ENCODE assay signal across 9 cellular contexts in genomic region chr12:55999999-56000540, GRCh38. TPM values are rescaled to one million over a fixed set of nuclear protein-coding genes. Genes with fewer than 3 reads are reported as not detected.
A peak's percentile ranks its signal among the peaks of the same experiment; 100 is the strongest.
DNase-seq lines count a peak whose midpoint lies in the region; ATAC-seq, FAIRE-seq and TF ChIP-seq lines count a peak whose summit lies in the region.
"Not testable (repeated sequence)": the region's sequence is repeated elsewhere in the genome, so short reads cannot be mapped to it uniquely, and the experiment has no call there.
"Had no signal": no experiment of that assay in that cellular context is flagged by ENCODE, and none has a peak within 500 bp of the region (broad histone marks: within the 10 kb centered on the region; RNA-seq: fewer than 3 reads in every experiment).

No MANE protein-coding gene starts in this region.

- not testable (repeated sequence) for H3K4me3 Mint-ChIP-seq in H9; activated CD4-positive, alpha-beta memory T cell treated with anti-CD3 and anti-CD28 coated beads, Interleukin-2, amount 10 ng/mL, durations not matched to agents 7 days and 5 days
- peak overlapping the region; percentile 65 for H3K4me3 Mint-ChIP-seq in neural crest cell

- CTCF ChIA-PET in activated CD4-positive, alpha-beta memory T cell treated with anti-CD3 and anti-CD28 coated beads, Interleukin-2, amount 10 ng/mL, durations not matched to agents 7 days and 5 days (lab: Charles Lee), result interaction anchor here (0.7 to 5.6 kb wide), 3 partner anchors 28 to 262 kb away, joined by 3 to 98 read pairs (median 6); no protein-coding TSS in a partner anchor
- CTCF ChIA-PET in K562 (lab: Yijun Ruan, JAX; ENCODE audit: low intra/inter-chr PET ratio), result not testable (repeated sequence)

- BruUV-seq in K562 (replicated peaks; lab: Mats Ljungman, UMichigan), result not testable (repeated sequence)

- not testable (repeated sequence) for H2BK15ac ChIP-seq in H9 (ENCODE audit: low read depth, low read length)

- H2AFZ ChIP-seq in H9 (ENCODE audit: low read length); K562 (ENCODE audit: low read depth, low read length): not testable (repeated sequence)

- H3K79me1 ChIP-seq in H9 (ENCODE audit: insufficient read depth, low read depth, low read length, poor library complexity, severe bottlenecking), result not testable (repeated sequence)

- H2BK20ac ChIP-seq in H9 (ENCODE audit: low read depth, low read length, poor library complexity, severe bottlenecking), result not testable (repeated sequence)

- H3K9me1 ChIP-seq in K562 (ENCODE audit: control insufficient read depth, insufficient read depth, low read length), result not testable (repeated sequence)

- not testable (repeated sequence) for H4K91ac ChIP-seq in H9 (ENCODE audit: insufficient read length, low read depth, low read length)

- H3K23me2 ChIP-seq in H9 (ENCODE audit: insufficient read length, low read depth, low read length, poor library complexity, severe bottlenecking), result not testable (repeated sequence)

- not testable (repeated sequence) for H3K18ac ChIP-seq in H9 (ENCODE audit: insufficient read length, low read depth, low read length)

- H4K20me1 ChIP-seq in H9 (ENCODE audit: control insufficient read depth, insufficient read depth, insufficient read length); K562 (replicated peaks; ENCODE audit: control insufficient read depth, insufficient read depth, low read length): not testable (repeated sequence)

- H2AK5ac ChIP-seq in H9 (ENCODE audit: insufficient read length, low read length), result not testable (repeated sequence)

- H4K5ac ChIP-seq in H9 (ENCODE audit: insufficient read length, low read depth, low read length), result not testable (repeated sequence)

- not testable (repeated sequence) for TF ChIP-seq RAD21 in K562 (CRISPR knock-in tag; conservative IDR thresholded peaks at IDR 0.05 in 1 of 2, IDR thresholded peaks at IDR 0.05 in 1 of 2)

- H2BK120ac ChIP-seq in H9 (ENCODE audit: low read depth, low read length, poor library complexity, severe bottlenecking), result not testable (repeated sequence)

- not testable (repeated sequence) for H2BK5ac ChIP-seq in H9 (ENCODE audit: insufficient read length, low read length)

- TF ChIP-seq POLR2A in K562 (conservative IDR thresholded peaks at IDR 0.05); gastrocnemius medialis (IDR thresholded peaks at IDR 0.05); testis (IDR thresholded peaks at IDR 0.05): not testable (repeated sequence)

- not testable (repeated sequence) for ATAC-seq in K562, gastrocnemius medialis

- H3K4me1 ChIP-seq in H9 (ENCODE audit: insufficient read depth, low read length), result not testable (repeated sequence)
- H3K4me1 ChIP-seq in K562 (replicated peaks in 1 of 2; ENCODE audit: control insufficient read depth in 2 of 2, insufficient read depth in 2 of 2, low read length in 2 of 2), result peaks cover 11 to 40% of the 10 kb centered on the region in 2 experiments; a peak in 4 of 5 replicates
- peaks cover 12 to 14% of the 10 kb centered on the region in 2 donors for H3K4me1 ChIP-seq in gastrocnemius medialis
- H3K4me1 ChIP-seq in testis, result peaks cover 13% of the 10 kb centered on the region

- not testable (repeated sequence) for TF ChIP-seq CTCF in H9 (conservative IDR thresholded peaks at IDR 0.05); K562 (IDR thresholded peaks at IDR 0.05 in 2 of 3, conservative IDR thresholded peaks at IDR 0.05 in 1 of 3; ENCODE audit: insufficient read depth in 2 of 3, low read depth in 1 of 3, low read length in 3 of 3); neural crest cell (conservative IDR thresholded peaks at IDR 0.05); gastrocnemius medialis (IDR thresholded peaks at IDR 0.05 in 4 of 5, conservative IDR thresholded peaks at IDR 0.05 in 1 of 5); testis (IDR thresholded peaks at IDR 0.05)

- not testable (repeated sequence) for H3K23ac ChIP-seq in H9 (ENCODE audit: insufficient read length, low read depth, low read length)

- H3K9me3 ChIP-seq in H9 (ENCODE audit: control insufficient read depth, low read depth, low read length); K562 (replicated peaks; ENCODE audit: control insufficient read depth, insufficient read depth, low read depth, low read length); gastrocnemius medialis; testis: not testable (repeated sequence)

- H3K4me1 Mint-ChIP-seq in H9 (peaks cover 6 to 11% of the 10 kb centered on the region in 2 experiments; a peak in 3 of 4 replicates), neural crest cell (peaks cover 33% of the 10 kb centered on the region)
- peaks cover 36% of the 10 kb centered on the region for H3K4me1 Mint-ChIP-seq in activated CD4-positive, alpha-beta memory T cell treated with anti-CD3 and anti-CD28 coated beads, Interleukin-2, amount 10 ng/mL, durations not matched to agents 7 days and 5 days

- not testable (repeated sequence) for H3K79me2 ChIP-seq in H9 (ENCODE audit: insufficient read depth, low read length)
- peaks cover 19% of the 10 kb centered on the region for H3K79me2 ChIP-seq in K562 (ENCODE audit: control insufficient read depth, insufficient read depth, low read length)

- not testable (repeated sequence) for FAIRE-seq in K562 (lab: Jason Lieb, UNC)

- peaks cover 36% of the 10 kb centered on the region for H3K36me3 ChIP-seq in K562 (ENCODE audit: control insufficient read depth, insufficient read depth, low read length)
- H3K36me3 ChIP-seq in gastrocnemius medialis; testis (ENCODE audit: low read depth, missing control alignments): not testable (repeated sequence)

- DNase-seq in DMS53 (lab: John Stamatoyannopoulos, UW), result peak; percentile 70
- not testable (repeated sequence) for DNase-seq in H9; activated CD4-positive, alpha-beta memory T cell treated with anti-CD3 and anti-CD28 coated beads, Interleukin-2, amount 10 ng/mL, durations not matched to agents 7 days and 5 days; K562 (ENCODE audit: extremely low read depth in 1 of 4, low spot score in 3 of 4); neural crest cell (ENCODE audit: low read depth, low spot score); gastrocnemius medialis; testis

- H4K8ac ChIP-seq in H9 (replicated peaks; ENCODE audit: insufficient read length, low read depth, low read length), result not testable (repeated sequence)

- POLR2A ChIA-PET in activated CD4-positive, alpha-beta memory T cell treated with anti-CD3 and anti-CD28 coated beads, Interleukin-2, amount 10 ng/mL, durations not matched to agents 7 days and 5 days (lab: Charles Lee), result interaction anchor here (0.6 to 1.4 kb wide), 3 partner anchors 9 to 128 kb away, joined by 3 to 4 read pairs (median 3); partner anchors contain the start of genes ESYT1 and PMEL
- POLR2A ChIA-PET in K562 (lab: Yijun Ruan, JAX), result interaction anchor here (0.7 to 2.1 kb wide), 3 partner anchors 9 to 249 kb away, joined by 3 to 9 read pairs (median 5); no protein-coding TSS in a partner anchor

- in situ Hi-C loops in K562 (cut with MboI) (loop anchor here (5.0 kb wide), 1 partner anchor 32 kb away; no protein-coding TSS in a partner anchor), gastrocnemius medialis (cut with MboI; ENCODE audit: low sequenced_read_pairs in 4 of 4) (loop anchor here in 1 of 4 donors (5.0 kb wide), 1 partner anchor 42 kb away; the partner anchor contains the start of gene RPS26)

- not testable (repeated sequence) for H3K4me3 ChIP-seq in K562, gastrocnemius medialis
- H3K4me3 ChIP-seq in testis, result peak overlapping the region; percentile 0 to 45

- not testable (repeated sequence) for H3K56ac ChIP-seq in H9 (ENCODE audit: insufficient read length, low read depth, low read length)

- H3K27ac Mint-ChIP-seq in H9, result peak overlapping the region in 2 of 3 experiments; percentile 68 to 88; a peak in 2 of 7 replicates
- H3K27ac Mint-ChIP-seq in activated CD4-positive, alpha-beta memory T cell treated with anti-CD3 and anti-CD28 coated beads, Interleukin-2, amount 10 ng/mL, durations not matched to agents 7 days and 5 days, result peak overlapping the region; percentile 58
- not testable (repeated sequence) for H3K27ac Mint-ChIP-seq in neural crest cell (ENCODE audit: unreplicated experiment)

- intact Hi-C loops in K562 (cut with micrococcal nuclease); testis (cut with DNase I; ENCODE audit: low total_unique reads): not testable (repeated sequence)
- intact Hi-C loops in gastrocnemius medialis (cut with DNase I; ENCODE audit: low total_unique reads), result loop anchor here (5.0 kb wide), 1 partner anchor 102 kb away; the partner anchor contains the start of gene PA2G4

- not testable (repeated sequence) for H3K27me3 ChIP-seq in H9 (ENCODE audit: insufficient read depth, low read length); K562 (ENCODE audit: control insufficient read depth in 2 of 2, insufficient read depth in 2 of 2, low read length in 2 of 2); gastrocnemius medialis; testis

- not testable (repeated sequence) for H3K27me3 Mint-ChIP-seq in H9 (ENCODE audit: low read depth); activated CD4-positive, alpha-beta memory T cell treated with anti-CD3 and anti-CD28 coated beads, Interleukin-2, amount 10 ng/mL, durations not matched to agents 7 days and 5 days; neural crest cell (ENCODE audit: low read depth)

- H3K36me3 Mint-ChIP-seq in H9 (ENCODE audit: insufficient read depth in 1 of 3, low read depth in 3 of 3) (peaks cover 23 to 47% (median 43%) of the 10 kb centered on the region in 3 experiments), neural crest cell (ENCODE audit: low read depth) (peaks cover 26% of the 10 kb centered on the region)
- H3K36me3 Mint-ChIP-seq in activated CD4-positive, alpha-beta memory T cell treated with anti-CD3 and anti-CD28 coated beads, Interleukin-2, amount 10 ng/mL, durations not matched to agents 7 days and 5 days (ENCODE audit: low read depth), result peaks cover 21% of the 10 kb centered on the region

- not testable (repeated sequence) for TF ChIP-seq EP300 in K562 (IDR thresholded peaks at IDR 0.05; ENCODE audit: low read length)

- H3K9me3 Mint-ChIP-seq in H9; activated CD4-positive, alpha-beta memory T cell treated with anti-CD3 and anti-CD28 coated beads, Interleukin-2, amount 10 ng/mL, durations not matched to agents 7 days and 5 days; neural crest cell: not testable (repeated sequence)

- not testable (repeated sequence) for H2BK12ac ChIP-seq in H9 (ENCODE audit: insufficient read length, low read depth, low read length)

- no CpG with 5 or more reads among the region's 33 CpGs for WGBS in H9 (ENCODE audit: extremely low coverage, insufficient read length, low lambda C conversion rate)
- WGBS in K562 (ENCODE audit: insufficient coverage, low coverage, missing lambda C conversion rate), result 98% methylated on average over 16 of the region's 33 CpGs
- WGBS in testis, 2 donors, result 81 to 86% methylated on average over 11 to 33 of the region's 33 CpGs

- H3K14ac ChIP-seq in H9 (ENCODE audit: insufficient read depth, low read length), result not testable (repeated sequence)

- H3K9ac ChIP-seq in H9 (ENCODE audit: extremely low read depth, insufficient read length, low read length); K562 (ENCODE audit: insufficient read depth in 1 of 2, low read depth in 2 of 2, low read length in 2 of 2): not testable (repeated sequence)

- H3K4me2 ChIP-seq in H9 (ENCODE audit: insufficient read depth, insufficient read length, low read length); K562 (ENCODE audit: insufficient read depth, low read length): not testable (repeated sequence)

- not testable (repeated sequence) for H3K27ac ChIP-seq in H9 (ENCODE audit: insufficient read length, low read depth, low read length); K562 (ENCODE audit: extremely low read depth, low read depth, low read length); testis
- peak overlapping the region; percentile 61 to 79 (median 66) for H3K27ac ChIP-seq in gastrocnemius medialis

- not testable (repeated sequence) for H3K4ac ChIP-seq in H9 (ENCODE audit: low read depth, low read length)

- not testable (repeated sequence) for H3T11ph ChIP-seq in H9 (ENCODE audit: low read length)

RNA-seq across cellular contexts. Expression of gene SUOX, which starts 3.0 kb away (rescaled TPM):
- total RNA-seq in H9 (2021) (21.0 and 21.5 TPM in 2 replicates), K562 (2014; rRNA removed) (21.3 and 30.1 TPM in 2 replicates), K562 (2014; rRNA removed; fragmentation: Illumina TruSeq; extraction: Trizol) (18.1 and 22.9 TPM in 2 replicates), K562 (2015; rRNA removed; fragmentation: Illumina TruSeq; extraction: Trizol) (29.9 and 30.0 TPM in 2 replicates), K562 (2021) (23.7 and 25.8 TPM in 2 replicates), neural crest cell (30.4 and 33.7 TPM in 2 replicates), gastrocnemius medialis (10 to 100 TPM; 10.1 to 28.1 (median 18.9) TPM), testis (10 to 100 TPM in 1 of 2 donors, 1 to 10 TPM in 1; 9.5 to 14.3 TPM)
- total RNA-seq in activated CD4-positive, alpha-beta memory T cell treated with anti-CD3 and anti-CD28 coated beads, Interleukin-2, amount 10 ng/mL, durations not matched to agents 7 days and 5 days, result 1 to 10 TPM; 4.2 to 5.3 TPM
- 64.5 and 126 TPM in 2 replicates for total RNA-seq in K562 (2011; cell fraction: chromatin; rRNA removed; ENCODE audit: low replicate concordance)
- total RNA-seq in K562 (2011; cell fraction: nucleolus; rRNA removed), result 67.9 and 78.4 TPM in 2 replicates
- 78.7 and 91.5 TPM in 2 replicates for total RNA-seq in K562 (2011; cell fraction: nucleoplasm; rRNA removed)
- polyA plus RNA-seq in K562 (2011; rRNA removed) (31.2 and 31.5 TPM in 2 replicates), K562 (2014; fragmentation: Illumina TruSeq; extraction: Trizol) (32.2 and 39.7 TPM in 2 replicates), K562 (2014; fragmentation: Nextera tagmentation; extraction: Ambion mirVana) (10 to 100 TPM in 1 of 2 experiments, 1 to 10 TPM in 1; 9.2 to 21.6 TPM), K562 (2014; rRNA removed) (25.4 and 27.9 TPM in 2 replicates), testis (ENCODE audit: insufficient read depth, low read depth, low replicate concordance) (14.1 TPM)
- polyA plus RNA-seq in K562 (2011; cell fraction: cytosol; rRNA removed), result 33.1 and 43.9 TPM in 2 replicates
- polyA plus RNA-seq in K562 (2011; cell fraction: nucleus; rRNA removed), result 62.5 and 76.6 TPM in 2 replicates
- 26.9 and 29.9 TPM in 2 replicates for polyA plus RNA-seq in K562 (2012)
- 30.3 and 35.2 TPM in 2 replicates for polyA minus RNA-seq in K562 (2011; rRNA and poly(A)+ RNA removed)
- 16.8 and 19.6 TPM in 2 replicates for polyA minus RNA-seq in K562 (2011; cell fraction: cytosol; rRNA and poly(A)+ RNA removed)
- 24.4 and 37.4 TPM in 2 replicates for polyA minus RNA-seq in K562 (2011; cell fraction: nucleus; rRNA and poly(A)+ RNA removed)

RNA-seq across cellular contexts. Expression of gene IKZF4, which starts 20.8 kb away (rescaled TPM):
- 13.0 and 13.9 TPM in 2 replicates for total RNA-seq in H9 (2021)
- 10 to 100 TPM; 17.6 to 19.4 TPM for total RNA-seq in activated CD4-positive, alpha-beta memory T cell treated with anti-CD3 and anti-CD28 coated beads, Interleukin-2, amount 10 ng/mL, durations not matched to agents 7 days and 5 days
- 32.0 and 35.8 TPM in 2 replicates for total RNA-seq in K562 (2011; cell fraction: chromatin; rRNA removed; ENCODE audit: low replicate concordance)
- 14.9 and 21.0 TPM in 2 replicates for total RNA-seq in K562 (2011; cell fraction: nucleolus; rRNA removed)
- 29.4 and 36.0 TPM in 2 replicates for total RNA-seq in K562 (2011; cell fraction: nucleoplasm; rRNA removed)
- 1.9 and 3.9 TPM in 2 replicates for total RNA-seq in K562 (2014; rRNA removed)
- total RNA-seq in K562 (2014; rRNA removed; fragmentation: Illumina TruSeq; extraction: Trizol), result 2.8 TPM in 2 replicates
- 3.6 and 4.6 TPM in 2 replicates for total RNA-seq in K562 (2015; rRNA removed; fragmentation: Illumina TruSeq; extraction: Trizol)
- 16.0 and 16.3 TPM in 2 replicates for total RNA-seq in K562 (2021)
- 6.7 and 8.2 TPM in 2 replicates for polyA plus RNA-seq in K562 (2011; rRNA removed)
- 7.7 and 10.7 TPM in 2 replicates for polyA plus RNA-seq in K562 (2011; cell fraction: cytosol; rRNA removed)
- 19.0 and 35.6 TPM in 2 replicates for polyA plus RNA-seq in K562 (2011; cell fraction: nucleus; rRNA removed)
- 9.7 and 17.3 TPM in 2 replicates for polyA plus RNA-seq in K562 (2012)
- 13.5 and 16.0 TPM in 2 replicates for polyA plus RNA-seq in K562 (2014; fragmentation: Illumina TruSeq; extraction: Trizol)
- polyA plus RNA-seq in K562 (2014; fragmentation: Nextera tagmentation; extraction: Ambion mirVana), result 1 to 10 TPM; 2.8 to 3.6 TPM
- 6.4 and 10.2 TPM in 2 replicates for polyA plus RNA-seq in K562 (2014; rRNA removed)
- polyA minus RNA-seq in K562 (2011; rRNA and poly(A)+ RNA removed), result 8.0 and 8.6 TPM in 2 replicates
- 10.7 and 13.7 TPM in 2 replicates for polyA minus RNA-seq in K562 (2011; cell fraction: cytosol; rRNA and poly(A)+ RNA removed)
- polyA minus RNA-seq in K562 (2011; cell fraction: nucleus; rRNA and poly(A)+ RNA removed), result 5.8 and 6.8 TPM in 2 replicates
- total RNA-seq in neural crest cell, result 42.3 and 45.5 TPM in 2 replicates
- total RNA-seq in gastrocnemius medialis, result 1 to 10 TPM; 4.0 to 6.3 (median 5.6) TPM
- 10 to 100 TPM; 10.7 to 13.9 TPM for total RNA-seq in testis
- polyA plus RNA-seq in testis (ENCODE audit: insufficient read depth, low read depth, low replicate concordance), result 17.7 TPM

RNA-seq across cellular contexts. Expression of gene RAB5B, which starts 26.2 kb away (rescaled TPM):
- 48.4 and 50.6 TPM in 2 replicates for total RNA-seq in H9 (2021)
- 10 to 100 TPM; 70.1 to 71.5 TPM for total RNA-seq in activated CD4-positive, alpha-beta memory T cell treated with anti-CD3 and anti-CD28 coated beads, Interleukin-2, amount 10 ng/mL, durations not matched to agents 7 days and 5 days
- 74.2 and 106 TPM in 2 replicates for total RNA-seq in K562 (2011; cell fraction: chromatin; rRNA removed; ENCODE audit: low replicate concordance)
- 56.2 and 58.3 TPM in 2 replicates for total RNA-seq in K562 (2011; cell fraction: nucleolus; rRNA removed)
- 79.6 and 100 TPM in 2 replicates for total RNA-seq in K562 (2011; cell fraction: nucleoplasm; rRNA removed)
- total RNA-seq in K562 (2014; rRNA removed), result 14.3 and 18.2 TPM in 2 replicates
- total RNA-seq in K562 (2014; rRNA removed; fragmentation: Illumina TruSeq; extraction: Trizol), result 24.7 and 25.2 TPM in 2 replicates
- total RNA-seq in K562 (2015; rRNA removed; fragmentation: Illumina TruSeq; extraction: Trizol), result 20.8 and 22.0 TPM in 2 replicates
- 33.7 and 35.1 TPM in 2 replicates for total RNA-seq in K562 (2021)
- polyA plus RNA-seq in K562 (2011; rRNA removed), result 73.8 and 79.6 TPM in 2 replicates
- polyA plus RNA-seq in K562 (2011; cell fraction: cytosol; rRNA removed), result 46.7 and 81.7 TPM in 2 replicates
- 47.0 and 59.0 TPM in 2 replicates for polyA plus RNA-seq in K562 (2011; cell fraction: nucleus; rRNA removed)
- polyA plus RNA-seq in K562 (2012), result 30.1 and 47.5 TPM in 2 replicates
- 39.7 and 49.4 TPM in 2 replicates for polyA plus RNA-seq in K562 (2014; fragmentation: Illumina TruSeq; extraction: Trizol)
- 10 to 100 TPM in 1 of 2 experiments, 1 to 10 TPM in 1; 6.8 to 12.2 TPM for polyA plus RNA-seq in K562 (2014; fragmentation: Nextera tagmentation; extraction: Ambion mirVana)
- polyA plus RNA-seq in K562 (2014; rRNA removed), result 29.5 and 37.1 TPM in 2 replicates
- 71.3 and 77.5 TPM in 2 replicates for polyA minus RNA-seq in K562 (2011; rRNA and poly(A)+ RNA removed)
- 31.7 and 33.6 TPM in 2 replicates for polyA minus RNA-seq in K562 (2011; cell fraction: cytosol; rRNA and poly(A)+ RNA removed)
- polyA minus RNA-seq in K562 (2011; cell fraction: nucleus; rRNA and poly(A)+ RNA removed), result 13.5 and 26.8 TPM in 2 replicates
- 86.5 and 97.3 TPM in 2 replicates for total RNA-seq in neural crest cell
- 10 to 100 TPM; 75.5 to 84.9 (median 81.8) TPM for total RNA-seq in gastrocnemius medialis
- 100 to 1,000 TPM; 144 to 198 TPM for total RNA-seq in testis
- polyA plus RNA-seq in testis (ENCODE audit: insufficient read depth, low read depth, low replicate concordance), result 139 TPM

RNA-seq across cellular contexts. Expression of gene CDK2, which starts 33.4 kb away (rescaled TPM):
- total RNA-seq in H9 (2021) (53.1 and 60.8 TPM in 2 replicates), K562 (2014; rRNA removed) (83.6 and 101 TPM in 2 replicates), K562 (2014; rRNA removed; fragmentation: Illumina TruSeq; extraction: Trizol) (96.5 and 116 TPM in 2 replicates), K562 (2015; rRNA removed; fragmentation: Illumina TruSeq; extraction: Trizol) (106 and 111 TPM in 2 replicates), K562 (2021) (110 and 133 TPM in 2 replicates), neural crest cell (125 TPM in 2 replicates), gastrocnemius medialis (10 to 100 TPM in 1 of 4 donors, 1 to 10 TPM in 3; 6.4 to 11.7 (median 8.1) TPM), testis (10 to 100 TPM; 16.5 to 20.3 TPM)
- 10 to 100 TPM; 88.9 to 98.9 TPM for total RNA-seq in activated CD4-positive, alpha-beta memory T cell treated with anti-CD3 and anti-CD28 coated beads, Interleukin-2, amount 10 ng/mL, durations not matched to agents 7 days and 5 days
- 59.4 and 105 TPM in 2 replicates for total RNA-seq in K562 (2011; cell fraction: chromatin; rRNA removed; ENCODE audit: low replicate concordance)
- total RNA-seq in K562 (2011; cell fraction: nucleolus; rRNA removed), result 83.6 and 91.2 TPM in 2 replicates
- 82.4 and 85.6 TPM in 2 replicates for total RNA-seq in K562 (2011; cell fraction: nucleoplasm; rRNA removed)
- polyA plus RNA-seq in K562 (2011; rRNA removed) (200 and 213 TPM in 2 replicates), K562 (2014; fragmentation: Illumina TruSeq; extraction: Trizol) (129 and 166 TPM in 2 replicates), K562 (2014; fragmentation: Nextera tagmentation; extraction: Ambion mirVana) (10 to 100 TPM; 17.4 to 26.4 TPM), K562 (2014; rRNA removed) (109 and 114 TPM in 2 replicates), testis (ENCODE audit: insufficient read depth, low read depth, low replicate concordance) (19.8 TPM)
- polyA plus RNA-seq in K562 (2011; cell fraction: cytosol; rRNA removed), result 130 and 203 TPM in 2 replicates
- polyA plus RNA-seq in K562 (2011; cell fraction: nucleus; rRNA removed), result 271 and 421 TPM in 2 replicates
- polyA plus RNA-seq in K562 (2012), result 106 and 139 TPM in 2 replicates
- 58.7 and 86.0 TPM in 2 replicates for polyA minus RNA-seq in K562 (2011; rRNA and poly(A)+ RNA removed)
- 48.2 and 82.6 TPM in 2 replicates for polyA minus RNA-seq in K562 (2011; cell fraction: cytosol; rRNA and poly(A)+ RNA removed)
- polyA minus RNA-seq in K562 (2011; cell fraction: nucleus; rRNA and poly(A)+ RNA removed), result 31.2 and 44.9 TPM in 2 replicates

RNA-seq across cellular contexts. Expression of gene PMEL, which starts 34.2 kb away (rescaled TPM):
- 71.0 and 72.6 TPM in 2 replicates for total RNA-seq in H9 (2021)
- under 1 TPM; 0.33 to 0.60 TPM for total RNA-seq in activated CD4-positive, alpha-beta memory T cell treated with anti-CD3 and anti-CD28 coated beads, Interleukin-2, amount 10 ng/mL, durations not matched to agents 7 days and 5 days
- 2.5 and 8.4 TPM in 2 replicates for total RNA-seq in K562 (2011; cell fraction: chromatin; rRNA removed; ENCODE audit: low replicate concordance)
- total RNA-seq in K562 (2011; cell fraction: nucleolus; rRNA removed), result 3.4 and 4.2 TPM in 2 replicates
- total RNA-seq in K562 (2011; cell fraction: nucleoplasm; rRNA removed), result 5.3 and 6.1 TPM in 2 replicates
- total RNA-seq in K562 (2014; rRNA removed), result 0.36 and 0.78 TPM in 2 replicates
- total RNA-seq in K562 (2014; rRNA removed; fragmentation: Illumina TruSeq; extraction: Trizol), result 0.96 and 1.1 TPM in 2 replicates
- total RNA-seq in K562 (2015; rRNA removed; fragmentation: Illumina TruSeq; extraction: Trizol), result 0.54 and 0.72 TPM in 2 replicates
- 0.96 and 0.98 TPM in 2 replicates for total RNA-seq in K562 (2021)
- 2.0 and 2.8 TPM in 2 replicates for polyA plus RNA-seq in K562 (2011; rRNA removed)
- polyA plus RNA-seq in K562 (2011; cell fraction: cytosol; rRNA removed), result 2.1 and 2.8 TPM in 2 replicates
- polyA plus RNA-seq in K562 (2011; cell fraction: nucleus; rRNA removed), result 9.6 and 10.1 TPM in 2 replicates
- polyA plus RNA-seq in K562 (2012), result 0.81 and 1.9 TPM in 2 replicates
- 1.4 and 1.9 TPM in 2 replicates for polyA plus RNA-seq in K562 (2014; fragmentation: Illumina TruSeq; extraction: Trizol)
- polyA plus RNA-seq in K562 (2014; fragmentation: Nextera tagmentation; extraction: Ambion mirVana), result under 1 TPM; 0.39 to 0.68 TPM
- polyA plus RNA-seq in K562 (2014; rRNA removed), result 1.1 and 2.5 TPM in 2 replicates
- 1.5 and 1.6 TPM in 2 replicates for polyA minus RNA-seq in K562 (2011; rRNA and poly(A)+ RNA removed)
- not detected in 2 replicates for polyA minus RNA-seq in K562 (2011; cell fraction: cytosol; rRNA and poly(A)+ RNA removed)
- 1.2 and 1.6 TPM in 2 replicates for polyA minus RNA-seq in K562 (2011; cell fraction: nucleus; rRNA and poly(A)+ RNA removed)
- total RNA-seq in neural crest cell, result 36.9 and 39.9 TPM in 2 replicates
- 1 to 10 TPM in 1 of 4 donors, under 1 TPM in 1, not detected in 2; 0.73 to 2.0 TPM for total RNA-seq in gastrocnemius medialis
- 10 to 100 TPM in 1 of 2 donors, 1 to 10 TPM in 1; 8.9 to 11.1 TPM for total RNA-seq in testis
- polyA plus RNA-seq in testis (ENCODE audit: insufficient read depth, low read depth, low replicate concordance), result 8.2 TPM
- total RNA-seq: CD4-positive, alpha-beta T cell; CD8-positive, alpha-beta T cell had no signal
